Comparison of ENCODE assay signal across 18 cellular contexts in genomic region chr16:28112908-28113307, GRCh38. TPM values are rescaled to one million over a fixed set of nuclear protein-coding genes. Genes with fewer than 3 reads are reported as not detected.
DNase-seq lines count a peak whose midpoint lies in the region; ATAC-seq and TF ChIP-seq lines count a peak whose summit lies in the region.
"Had no signal": no experiment of that assay in that cellular context is flagged by ENCODE, and none has a peak within 500 bp of the region (broad histone marks: within the 10 kb centered on the region; RNA-seq: fewer than 3 reads in every experiment).

No MANE protein-coding gene starts in this region.

- no peak overlapping the region for H3K4me3 Mint-ChIP-seq in activated naive CD4-positive, alpha-beta T cell treated with anti-CD3 and anti-CD28 coated beads, Interleukin-2, amount 10 ng/mL, durations not matched to agents 7 days and 5 days
- H3K4me3 Mint-ChIP-seq in T-helper 17 cell = peak overlapping the region; percentile 63
- H3K4me3 Mint-ChIP-seq in activated naive CD8-positive, alpha-beta T cell treated with anti-CD3 and anti-CD28 coated beads, Interleukin-2, amount 50 U/mL, for 24 hours = no peak overlapping the region
- H3K4me3 Mint-ChIP-seq: GM23338 had no signal

- H3K4me1 ChIP-seq in heart right ventricle = peaks cover 0 to 23% (median 0%) of the 10 kb centered on the region in 9 donors
- H3K4me1 ChIP-seq: gastrocnemius medialis had no signal

- peaks cover 3% of the 10 kb centered on the region for H3K4me1 Mint-ChIP-seq in activated naive CD4-positive, alpha-beta T cell treated with anti-CD3 and anti-CD28 coated beads, Interleukin-2, amount 10 ng/mL, durations not matched to agents 7 days and 5 days
- peaks cover 22% of the 10 kb centered on the region for H3K4me1 Mint-ChIP-seq in T-helper 17 cell
- peaks cover 12% of the 10 kb centered on the region for H3K4me1 Mint-ChIP-seq in activated naive CD8-positive, alpha-beta T cell treated with anti-CD3 and anti-CD28 coated beads, Interleukin-2, amount 50 U/mL, for 24 hours
- H3K4me1 Mint-ChIP-seq: GM23338 had no signal

- no peak overlapping the region for H3K27ac ChIP-seq in heart right ventricle
- H3K27ac ChIP-seq: adrenal gland, gastrocnemius medialis had no signal

- H3K27me3 ChIP-seq in heart right ventricle = no peaks in the 10 kb centered on the region
- H3K27me3 ChIP-seq: adrenal gland, gastrocnemius medialis had no signal

- peaks cover 0 to 100% (median 62%) of the 10 kb centered on the region in 9 donors for H3K36me3 ChIP-seq in heart right ventricle

- CTCF ChIA-PET in activated naive CD4-positive, alpha-beta T cell treated with anti-CD3 and anti-CD28 coated beads, Interleukin-2, amount 10 ng/mL, durations not matched to agents 7 days and 5 days (lab: Charles Lee) = interaction anchor here (0.5 to 1.1 kb wide), 4 partner anchors 9 to 104 kb away, joined by 3 to 5 read pairs (median 4); no protein-coding TSS in a partner anchor

- H3K27ac Mint-ChIP-seq in activated naive CD4-positive, alpha-beta T cell treated with anti-CD3 and anti-CD28 coated beads, Interleukin-2, amount 10 ng/mL, durations not matched to agents 7 days and 5 days = peak overlapping the region; percentile 51
- H3K27ac Mint-ChIP-seq in T-helper 17 cell = peak overlapping the region; percentile 82
- peak overlapping the region; percentile 51 for H3K27ac Mint-ChIP-seq in activated naive CD8-positive, alpha-beta T cell treated with anti-CD3 and anti-CD28 coated beads, Interleukin-2, amount 50 U/mL, for 24 hours
- H3K27ac Mint-ChIP-seq: GM23338 had no signal

- ATAC-seq in T-helper 17 cell (no peak), GM21526 (IDR thresholded peaks at IDR 0.05; ENCODE audit: low FRiP score, unreplicated experiment) (no peak), heart right ventricle (no peak)
- peak; percentile 84 for ATAC-seq in activated naive CD8-positive, alpha-beta T cell treated with anti-CD3 and anti-CD28 coated beads, Interleukin-2, amount 50 U/mL, for 24 hours
- ATAC-seq: gastrocnemius medialis, GM23338, SK-N-SH treated with all-trans-retinoic acid at 6 μM for 48 hours had no signal

- H3K4me3 ChIP-seq in heart right ventricle = no peak overlapping the region
- H3K4me3 ChIP-seq: adrenal gland, gastrocnemius medialis, GM23338 had no signal

- H3K27me3 Mint-ChIP-seq in activated naive CD4-positive, alpha-beta T cell treated with anti-CD3 and anti-CD28 coated beads, Interleukin-2, amount 10 ng/mL, durations not matched to agents 7 days and 5 days = no peaks in the 10 kb centered on the region
- H3K27me3 Mint-ChIP-seq in T-helper 17 cell = no peaks in the 10 kb centered on the region
- H3K27me3 Mint-ChIP-seq in activated naive CD8-positive, alpha-beta T cell treated with anti-CD3 and anti-CD28 coated beads, Interleukin-2, amount 50 U/mL, for 24 hours = no peaks in the 10 kb centered on the region

- no peaks in the 10 kb centered on the region for H3K9me3 ChIP-seq in T-helper 17 cell (ENCODE audit: control insufficient read depth, low read length, poor library complexity, severe bottlenecking)
- no peaks in the 10 kb centered on the region for H3K9me3 ChIP-seq in heart right ventricle
- H3K9me3 ChIP-seq: adrenal gland, gastrocnemius medialis had no signal

- intact Hi-C loops in heart right ventricle (cut with DNase I) = no loop called here

- peaks cover 59% of the 10 kb centered on the region for H3K36me3 Mint-ChIP-seq in activated naive CD4-positive, alpha-beta T cell treated with anti-CD3 and anti-CD28 coated beads, Interleukin-2, amount 10 ng/mL, durations not matched to agents 7 days and 5 days
- H3K36me3 Mint-ChIP-seq in T-helper 17 cell (ENCODE audit: low read depth) = peaks cover 15% of the 10 kb centered on the region
- H3K36me3 Mint-ChIP-seq in activated naive CD8-positive, alpha-beta T cell treated with anti-CD3 and anti-CD28 coated beads, Interleukin-2, amount 50 U/mL, for 24 hours (ENCODE audit: low read depth) = peaks cover 63% of the 10 kb centered on the region

- no peak for DNase-seq in activated naive CD4-positive, alpha-beta T cell treated with anti-CD3 and anti-CD28 coated beads, Interleukin-2, amount 10 ng/mL, durations not matched to agents 7 days and 5 days
- DNase-seq in activated naive CD4-positive, alpha-beta T cell treated with anti-CD3 and anti-CD28 coated beads, Interleukin-2, amount 50 U/mL, for 16 hours = no peak
- DNase-seq in T-helper 17 cell (no peak), HuH-7.5 (ENCODE audit: low spot score) (no peak), heart right ventricle (no peak)
- DNase-seq in activated naive CD8-positive, alpha-beta T cell treated with anti-CD3 and anti-CD28 coated beads, Interleukin-2, amount 50 U/mL, for 24 hours = no peak
- peak; percentile 10 to 51 for DNase-seq in stimulated activated CD8-positive, alpha-beta memory T cell treated with anti-CD3 and anti-CD28 coated beads, Interleukin-7, amount 100 ng/mL, for 48 hours (ENCODE audit: extremely low read depth in 1 of 2, low read depth in 1 of 2)
- DNase-seq: gastrocnemius medialis, IMR-90, MM.1S, NCI-H1930, NCI-H446, nucleus accumbens had no signal

- no peak for TF ChIP-seq CTCF in heart right ventricle (IDR thresholded peaks at IDR 0.05)

- H3K9me3 Mint-ChIP-seq in activated naive CD4-positive, alpha-beta T cell treated with anti-CD3 and anti-CD28 coated beads, Interleukin-2, amount 10 ng/mL, durations not matched to agents 7 days and 5 days = no peaks in the 10 kb centered on the region
- H3K9me3 Mint-ChIP-seq in activated naive CD8-positive, alpha-beta T cell treated with anti-CD3 and anti-CD28 coated beads, Interleukin-2, amount 50 U/mL, for 24 hours = no peaks in the 10 kb centered on the region
- H3K9me3 Mint-ChIP-seq: GM23338 had no signal

- 85 to 88% methylated on average over 10 of the region's 10 CpGs for WGBS in heart right ventricle, 2 donors

RNA-seq across cellular contexts. Expression of gene GSG1L, which starts 49.4 kb away (rescaled TPM):
- total RNA-seq in T-helper 17 cell = not detected
- 10 to 100 TPM in 1 of 10 donors, 1 to 10 TPM in 3, under 1 TPM in 3, not detected in 3; 0.68 to 14.6 (median 3.4) TPM for total RNA-seq in heart right ventricle
- not detected for polyA plus RNA-seq in heart right ventricle
- total RNA-seq: adrenal gland, gastrocnemius medialis, IMR-90, RPMI7951 had no signal
- polyA plus RNA-seq: IMR-90 had no signal

Comparison
In these comparisons a context has a peak if more than half of its experiments do, and no peak if none do; other contexts are left out.
1. DNase-seq: peak in stimulated activated CD8-positive, alpha-beta memory T cell treated with anti-CD3 and anti-CD28 coated beads, Interleukin-7, amount 100 ng/mL, for 48 hours (2 of 2); none in activated naive CD4-positive, alpha-beta T cell treated with anti-CD3 and anti-CD28 coated beads, Interleukin-2, amount 10 ng/mL, durations not matched to agents 7 days and 5 days (single experiment), activated naive CD4-positive, alpha-beta T cell treated with anti-CD3 and anti-CD28 coated beads, Interleukin-2, amount 50 U/mL, for 16 hours (single experiment), T-helper 17 cell (0 of 3), activated naive CD8-positive, alpha-beta T cell treated with anti-CD3 and anti-CD28 coated beads, Interleukin-2, amount 50 U/mL, for 24 hours (single experiment), HuH-7.5 (single experiment) and heart right ventricle (0 of 2).
2. Peak in every context shown above with its lines, with median percentiles within 50 percentile points of each other: H3K27ac Mint-ChIP-seq.